Comparison of ENCODE assay signal across 24 cellular contexts in the genomic region with DNA sequence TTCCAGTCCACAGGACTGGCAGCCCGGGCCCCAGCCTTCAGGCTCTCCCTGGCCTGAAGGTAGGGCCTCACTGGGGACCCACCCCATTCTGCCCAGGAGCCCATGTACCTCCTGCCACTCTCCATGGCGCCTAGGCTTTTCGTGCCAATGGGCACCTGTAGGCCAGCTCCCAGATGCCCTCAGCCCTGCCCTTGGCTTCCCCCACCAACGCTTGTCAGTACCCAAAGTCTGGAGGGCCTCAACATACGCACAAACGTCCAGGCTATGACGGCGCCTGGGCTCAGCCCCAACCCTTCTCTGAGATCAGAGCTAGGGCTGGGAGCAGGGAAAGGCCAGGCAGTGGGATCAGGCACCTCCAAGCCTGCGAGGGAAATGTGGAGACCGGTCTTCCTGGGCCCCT.
"Had no signal": no experiment of that assay in that cellular context is flagged by ENCODE, and none has a peak within 500 bp of the region (broad histone marks: within the 10 kb centered on the region; RNA-seq: fewer than 3 reads in every experiment).

No MANE protein-coding gene starts in this region.

- ATAC-seq: esophagus mucosa, foreskin keratinocyte, natural killer cell had no signal

- H3K36me3 Mint-ChIP-seq: memory B cell; stimulated activated naive B cell treated with anti-CD40 and anti-IgM and Interleukin-4, amounts not matched to agents 10 μg/mL and 1 μg/mL and 100 μg/mL, for 72 hours had no signal

- H3K4me1 Mint-ChIP-seq: memory B cell; stimulated activated naive B cell treated with anti-CD40 and anti-IgM and Interleukin-4, amounts not matched to agents 10 μg/mL and 1 μg/mL and 100 μg/mL, for 72 hours had no signal

- H3K36me3 ChIP-seq: colonic mucosa, neutrophil, prostate gland, right atrium auricular region, sigmoid colon, stomach, thyroid gland had no signal

- DNase-seq: central memory CD4-positive, alpha-beta T cell; colonic mucosa; effector CD8-positive, alpha-beta T cell; endodermal cell; foreskin keratinocyte; hypothalamus; immature natural killer cell; natural killer cell; sigmoid colon; stimulated activated CD4-positive, alpha-beta T cell treated with anti-CD3 and anti-CD28 coated beads, Interleukin-2, amount 100 ng/mL, for 48 hours; stimulated activated naive B cell treated with anti-CD40 and anti-IgM and Interleukin-4, amounts not matched to agents 10 μg/mL and 1 μg/mL and 100 μg/mL, for 72 hours; stomach; thyroid gland; trophoblast cell had no signal

- H3K4me3 Mint-ChIP-seq: dendritic cell treated with granulocyte-macrophage colony-stimulating factor and Interleukin-4, amounts not matched to agents 40 ng/mL and 50 ng/mL, for 4 days; endodermal cell; immature natural killer cell; memory B cell; natural killer cell; stimulated activated naive B cell treated with anti-CD40 and anti-IgM and Interleukin-4, amounts not matched to agents 10 μg/mL and 1 μg/mL and 100 μg/mL, for 72 hours had no signal

- H3K27me3 Mint-ChIP-seq: dendritic cell treated with granulocyte-macrophage colony-stimulating factor and Interleukin-4, amounts not matched to agents 40 ng/mL and 50 ng/mL, for 4 days; memory B cell; stimulated activated naive B cell treated with anti-CD40 and anti-IgM and Interleukin-4, amounts not matched to agents 10 μg/mL and 1 μg/mL and 100 μg/mL, for 72 hours had no signal

- H3K9me3 Mint-ChIP-seq: dendritic cell treated with granulocyte-macrophage colony-stimulating factor and Interleukin-4, amounts not matched to agents 40 ng/mL and 50 ng/mL, for 4 days; endodermal cell; memory B cell; natural killer cell; stimulated activated naive B cell treated with anti-CD40 and anti-IgM and Interleukin-4, amounts not matched to agents 10 μg/mL and 1 μg/mL and 100 μg/mL, for 72 hours had no signal

- H3K4me3 ChIP-seq: colonic mucosa, lung, prostate gland, right atrium auricular region, sigmoid colon, stomach, thyroid gland had no signal

- H3K9ac ChIP-seq: parathyroid adenoma had no signal

- H2AFZ ChIP-seq: parathyroid adenoma had no signal

- H3K27ac Mint-ChIP-seq: dendritic cell treated with granulocyte-macrophage colony-stimulating factor and Interleukin-4, amounts not matched to agents 40 ng/mL and 50 ng/mL, for 4 days; endodermal cell; memory B cell; natural killer cell; stimulated activated naive B cell treated with anti-CD40 and anti-IgM and Interleukin-4, amounts not matched to agents 10 μg/mL and 1 μg/mL and 100 μg/mL, for 72 hours had no signal

- H3K9me3 ChIP-seq: colonic mucosa, neutrophil, prostate gland, right atrium auricular region, sigmoid colon, stomach, thyroid gland had no signal

- H3K4me1 ChIP-seq: colonic mucosa, foreskin keratinocyte, parathyroid adenoma, prostate gland, right atrium auricular region, sigmoid colon, stomach, thyroid gland had no signal

- FAIRE-seq: urothelium cell line had no signal

- H3K27ac ChIP-seq: colonic mucosa, epithelial cell of prostate, foreskin keratinocyte, neutrophil, parathyroid adenoma, prostate gland, right atrium auricular region, sigmoid colon, stomach, thyroid gland had no signal

- H3K27me3 ChIP-seq: colonic mucosa, foreskin keratinocyte, neutrophil, right atrium auricular region, sigmoid colon, stomach, thyroid gland had no signal
